In genomic region chr1:9534953-9535352, GRCh38 we compare ENCODE assay signal across 32 cellular contexts.
"Had no signal": no experiment of that assay in that cellular context is flagged by ENCODE, and none has a peak within 500 bp of the region (broad histone marks: within the 10 kb centered on the region; RNA-seq: fewer than 3 reads in every experiment).

No MANE protein-coding gene starts in this region.

- DNase-seq: activated effector memory CD4-positive, alpha-beta T cell treated with anti-CD3 and anti-CD28 coated beads, Interleukin-2, amount 50 U/mL, for 16 hours; activated effector memory CD4-positive, alpha-beta T cell treated with Interleukin-2 at 50 U/mL for 16 hours; activated gamma-delta T cell; activated gamma-delta T cell treated with Interleukin-2 at 50 U/mL for 16 hours; activated naive CD4-positive, alpha-beta T cell; activated naive CD4-positive, alpha-beta T cell treated with anti-CD3 and anti-CD28 coated beads for 36 hours; activated naive CD4-positive, alpha-beta T cell treated with anti-CD3 and anti-CD28 coated beads, Interleukin-2, amount 10 ng/mL, durations not matched to agents 7 days and 5 days; activated naive CD4-positive, alpha-beta T cell treated with anti-CD3 and anti-CD28 coated beads, Interleukin-2, amount 50 U/mL, for 16 hours; activated naive CD4-positive, alpha-beta T cell treated with Interleukin-2 at 50 U/mL for 16 hours; activated naive CD8-positive, alpha-beta T cell treated with anti-CD3 and anti-CD28 coated beads for 36 hours; activated naive CD8-positive, alpha-beta T cell treated with anti-CD3 and anti-CD28 coated beads, Interleukin-2, amount 10 ng/mL, durations not matched to agents 7 days and 5 days; activated naive CD8-positive, alpha-beta T cell treated with anti-CD3 and anti-CD28 coated beads, Interleukin-2, amount 50 U/mL, for 24 hours; activated T-cell treated with anti-CD3 and anti-CD28 coated beads, Interleukin-2, amount 50 U/mL, for 1 hour; activated T-cell treated with anti-CD3 and anti-CD28 coated beads, Interleukin-2, amount 50 U/mL, for 24 hours; activated T-cell treated with anti-CD3 and anti-CD28 coated beads, Interleukin-2, amount 50 U/mL, for 4 hours; activated T-cell treated with anti-CD3 and anti-CD28 coated beads, Interleukin-2, amount 50 U/mL, for 48 hours; activated T-cell treated with anti-CD3 and anti-CD28 coated beads, Interleukin-2, amount 50 U/mL, for 72 hours; adrenal gland; amniotic stem cell; amygdala; anterior cingulate cortex; aorta; body of pancreas; brain microvascular endothelial cell; caudate nucleus; central memory CD4-positive, alpha-beta T cell; cerebellar nuclear complex had no signal

- ATAC-seq: activated naive CD4-positive, alpha-beta T cell treated with anti-CD3 and anti-CD28 coated beads, Interleukin-2, amount 50 U/mL, for 72 hours; activated naive CD8-positive, alpha-beta T cell treated with anti-CD3 and anti-CD28 coated beads, Interleukin-2, amount 50 U/mL, for 24 hours; activated T-cell treated with anti-CD3 and anti-CD28 coated beads, Interleukin-2, amount 50 U/mL, for 4 hours; activated T-cell treated with anti-CD3 and anti-CD28 coated beads, Interleukin-2, amount 50 U/mL, for 72 hours; activated T-helper 17 cell treated with anti-CD3 and anti-CD28 coated beads, Interleukin-2, amount 50 U/mL, for 72 hours; body of pancreas had no signal

- H3K27ac ChIP-seq: adrenal gland, ascending aorta, body of pancreas, brain microvascular endothelial cell, breast epithelium, cardiac muscle cell had no signal

- H3K9me3 ChIP-seq: adrenal gland, ascending aorta, body of pancreas, breast epithelium had no signal

- H3K36me3 ChIP-seq: adrenal gland, ascending aorta, brain microvascular endothelial cell, breast epithelium, cardiac muscle cell had no signal

- H3K4me3 ChIP-seq: adrenal gland, ascending aorta, body of pancreas, breast epithelium, cardiac muscle cell had no signal

- H3K27me3 ChIP-seq: adrenal gland, ascending aorta, body of pancreas, brain microvascular endothelial cell, breast epithelium, cardiac muscle cell had no signal
